Comparison of ENCODE assay signal across 8 cellular contexts in genomic region chr18:80154293-80154692, GRCh38. TPM values are rescaled to one million over a fixed set of nuclear protein-coding genes. Genes with fewer than 3 reads are reported as not detected.
DNase-seq lines count a peak whose midpoint lies in the region; ATAC-seq, FAIRE-seq and TF ChIP-seq lines count a peak whose summit lies in the region.

No MANE protein-coding gene starts in this region.

- TF ChIP-seq CTCF in K562 (IDR thresholded peaks at IDR 0.05 in 2 of 3, conservative IDR thresholded peaks at IDR 0.05 in 1 of 3; ENCODE audit: insufficient read depth in 2 of 3, low read depth in 1 of 3, low read length in 3 of 3) = peak; percentile 44 to 61 (median 52)

- no peaks in the 10 kb centered on the region for H3K27me3 Mint-ChIP-seq in natural killer cell treated with Interleukin-12 subunit alpha and Interleukin-12 subunit beta and Interleukin-15 and Interleukin-18, amount 100 ng/mL, for 72 hours

- no peak overlapping the region for H3K4me3 ChIP-seq in H7 (ENCODE audit: insufficient read depth, low read depth, low read length)
- H3K4me3 ChIP-seq in K562 = no peak overlapping the region

- no peak overlapping the region for H3K27ac ChIP-seq in K562 (ENCODE audit: extremely low read depth, low read depth, low read length)

- TF ChIP-seq EP300 in K562 (IDR thresholded peaks at IDR 0.05; ENCODE audit: low read length) = no peak

- no peak overlapping the region for H2AFZ ChIP-seq in K562 (ENCODE audit: low read depth, low read length)

- H3K27ac Mint-ChIP-seq in natural killer cell treated with Interleukin-12 subunit alpha and Interleukin-12 subunit beta and Interleukin-15 and Interleukin-18, amount 100 ng/mL, for 72 hours = no peak overlapping the region

- no peak overlapping the region for H3K4me3 Mint-ChIP-seq in natural killer cell treated with Interleukin-12 subunit alpha and Interleukin-12 subunit beta and Interleukin-15 and Interleukin-18, amount 100 ng/mL, for 72 hours

- no peaks in the 10 kb centered on the region for H3K4me1 ChIP-seq in K562 (replicated peaks in 1 of 2; ENCODE audit: control insufficient read depth in 2 of 2, insufficient read depth in 2 of 2, low read length in 2 of 2)

- no peaks in the 10 kb centered on the region for H4K20me1 ChIP-seq in K562 (replicated peaks; ENCODE audit: control insufficient read depth, insufficient read depth, low read length)

- H3K4me1 Mint-ChIP-seq in natural killer cell treated with Interleukin-12 subunit alpha and Interleukin-12 subunit beta and Interleukin-15 and Interleukin-18, amount 100 ng/mL, for 72 hours (ENCODE audit: low read depth in 2 of 2) = no peaks in the 10 kb centered on the region

- FAIRE-seq in K562 (lab: Jason Lieb, UNC) (no peak), H54 (lab: Jason Lieb, UNC) (no peak)

- H3K9me3 ChIP-seq in K562 (replicated peaks; ENCODE audit: control insufficient read depth, insufficient read depth, low read depth, low read length) = no peaks in the 10 kb centered on the region

- intact Hi-C loops in K562 (cut with micrococcal nuclease) = loop anchor here (2.0 to 10.0 kb wide), 2 partner anchors 119 to 165 kb away; partner anchors contain the start of genes RBFA and TXNL4A

- 23% methylated on average over 6 of the region's 6 CpGs for WGBS in K562 (ENCODE audit: insufficient coverage, low coverage, missing lambda C conversion rate)

- CTCF ChIA-PET in K562 (lab: Yijun Ruan, JAX; ENCODE audit: low intra/inter-chr PET ratio) = interaction anchor here (0.7 kb wide), 1 partner anchor 131 kb away, joined by 3 read pairs; no protein-coding TSS in a partner anchor

- in situ Hi-C loops in K562 (cut with MboI) = loop anchor here (5.0 kb wide), 1 partner anchor 103 kb away; no protein-coding TSS in a partner anchor

- TF ChIP-seq POLR2A in K562 (conservative IDR thresholded peaks at IDR 0.05) (no peak), H54 (IDR thresholded peaks at IDR 0.05; ENCODE audit: low read depth, low read length) (no peak)

- no peaks in the 10 kb centered on the region for H3K36me3 Mint-ChIP-seq in natural killer cell treated with Interleukin-12 subunit alpha and Interleukin-12 subunit beta and Interleukin-15 and Interleukin-18, amount 100 ng/mL, for 72 hours

- no peaks in the 10 kb centered on the region for H3K9me3 Mint-ChIP-seq in natural killer cell treated with Interleukin-12 subunit alpha and Interleukin-12 subunit beta and Interleukin-15 and Interleukin-18, amount 100 ng/mL, for 72 hours

- BruUV-seq in K562 (replicated peaks; lab: Mats Ljungman, UMichigan) = no TSS peak

- no peak overlapping the region for H3K4me2 ChIP-seq in K562 (ENCODE audit: insufficient read depth, low read length)

- no peaks in the 10 kb centered on the region for H3K27me3 ChIP-seq in H7 (ENCODE audit: control insufficient read depth, insufficient read depth, low read length)
- H3K27me3 ChIP-seq in K562 (ENCODE audit: control insufficient read depth in 2 of 2, insufficient read depth in 2 of 2, low read length in 2 of 2) = no peaks in the 10 kb centered on the region

- H3K9ac ChIP-seq in K562 (ENCODE audit: insufficient read depth in 1 of 2, low read depth in 2 of 2, low read length in 2 of 2) = no peak overlapping the region

- TF ChIP-seq RAD21 in K562 (CRISPR knock-in tag; conservative IDR thresholded peaks at IDR 0.05 in 1 of 2, IDR thresholded peaks at IDR 0.05 in 1 of 2) = peak in 1 of 2 experiments; percentile 40; a peak in 2 of 4 replicates

- H3K36me3 ChIP-seq in H7 (replicated peaks; ENCODE audit: control insufficient read depth, insufficient read depth, low read length) = peaks cover 5% of the 10 kb centered on the region
- H3K36me3 ChIP-seq in K562 (ENCODE audit: control insufficient read depth, insufficient read depth, low read length) = peaks cover 1% of the 10 kb centered on the region; the same call in 1 of the 3 replicates

- H3K9me1 ChIP-seq in K562 (ENCODE audit: control insufficient read depth, insufficient read depth, low read length) = no peaks in the 10 kb centered on the region

- POLR2A ChIA-PET in K562 (lab: Yijun Ruan, JAX) = no interaction called here

- H3K79me2 ChIP-seq in K562 (ENCODE audit: control insufficient read depth, insufficient read depth, low read length) = no peaks in the 10 kb centered on the region

- ATAC-seq in K562 = peak; percentile 82
- peak; percentile 40 to 71 for ATAC-seq in natural killer cell treated with Interleukin-12 subunit alpha and Interleukin-12 subunit beta and Interleukin-15 and Interleukin-18, amount 100 ng/mL, for 72 hours

- DNase-seq in activated T-cell treated with anti-CD3 and anti-CD28 coated beads for 48 hours (ENCODE audit: low read depth) (peak; percentile 35), H7 (peak; percentile 71), NCI-H226 (peak; percentile 3), K562 (ENCODE audit: extremely low read depth in 1 of 4, low spot score in 3 of 4) (peak; percentile 13 to 37 (median 28)), H54 (ENCODE audit: insufficient read length, low spot score) (no peak), amniotic stem cell (lab: John Stamatoyannopoulos, UW) (no peak)
- no peak for DNase-seq in activated T-cell treated with anti-CD3 and anti-CD28 coated beads, Interleukin-2, amount 50 U/mL, for 1 hour
- DNase-seq in natural killer cell treated with Interleukin-12 subunit alpha and Interleukin-12 subunit beta and Interleukin-15 and Interleukin-18, amount 100 ng/mL, for 72 hours (ENCODE audit: low spot score) = no peak

TF ChIP-seq in K562, 482 proteins besides CTCF, POLR2A, EP300 and RAD21:
- TF ChIP-seq SMC3 (conservative IDR thresholded peaks at IDR 0.05; ENCODE audit: insufficient read depth, low read depth, low read length) (0 out of 2 replicates have a peak, but pooled peaks have one; percentile 6), FOXK2 (conservative IDR thresholded peaks at IDR 0.05 in 1 of 2, IDR thresholded peaks at IDR 0.05 in 1 of 2; ENCODE audit: low read depth in 2 of 2) (no peak)
TF ChIP-seq in K562: peak in this region for 1.

RNA-seq across cellular contexts. Expression of gene ADNP2, which starts 45.2 kb away (rescaled TPM):
- total RNA-seq in H7 (2014; rRNA removed; shearing (Covaris generic)) = 45.5 and 49.2 TPM in 2 replicates
- 21.1 and 36.1 TPM in 2 replicates for total RNA-seq in K562 (2011; cell fraction: chromatin; rRNA removed; ENCODE audit: low replicate concordance)
- 11.2 and 12.2 TPM in 2 replicates for total RNA-seq in K562 (2011; cell fraction: nucleolus; rRNA removed)
- total RNA-seq in K562 (2011; cell fraction: nucleoplasm; rRNA removed) = 18.3 and 23.2 TPM in 2 replicates
- 14.8 and 16.0 TPM in 2 replicates for total RNA-seq in K562 (2014; rRNA removed)
- total RNA-seq in K562 (2014; rRNA removed; fragmentation: Illumina TruSeq; extraction: Trizol) = 16.0 and 17.6 TPM in 2 replicates
- 17.3 and 17.7 TPM in 2 replicates for total RNA-seq in K562 (2015; rRNA removed; fragmentation: Illumina TruSeq; extraction: Trizol)
- total RNA-seq in K562 (2021) = 22.9 and 24.3 TPM in 2 replicates
- polyA plus RNA-seq in K562 (2011; rRNA removed) = 11.8 and 18.6 TPM in 2 replicates
- polyA plus RNA-seq in K562 (2011; cell fraction: cytosol; rRNA removed) = 9.2 and 11.9 TPM in 2 replicates
- polyA plus RNA-seq in K562 (2011; cell fraction: nucleus; rRNA removed) = 10.0 and 14.9 TPM in 2 replicates
- 12.6 and 13.8 TPM in 2 replicates for polyA plus RNA-seq in K562 (2012)
- polyA plus RNA-seq in K562 (2014; fragmentation: Illumina TruSeq; extraction: Trizol) = 17.8 and 19.7 TPM in 2 replicates
- 10 to 100 TPM in 1 of 2 experiments, 1 to 10 TPM in 1; 5.8 to 11.5 TPM for polyA plus RNA-seq in K562 (2014; fragmentation: Nextera tagmentation; extraction: Ambion mirVana)
- polyA plus RNA-seq in K562 (2014; rRNA removed) = 13.2 and 14.1 TPM in 2 replicates
- 20.9 and 22.0 TPM in 2 replicates for polyA minus RNA-seq in K562 (2011; rRNA and poly(A)+ RNA removed)
- 13.3 and 14.4 TPM in 2 replicates for polyA minus RNA-seq in K562 (2011; cell fraction: cytosol; rRNA and poly(A)+ RNA removed)
- 8.2 and 12.1 TPM in 2 replicates for polyA minus RNA-seq in K562 (2011; cell fraction: nucleus; rRNA and poly(A)+ RNA removed)
- 10 to 100 TPM; 23.1 to 28.8 TPM for total RNA-seq in natural killer cell treated with Interleukin-12 subunit alpha and Interleukin-12 subunit beta and Interleukin-15 and Interleukin-18, amount 100 ng/mL, for 72 hours

Comparison
In these comparisons a context has a peak if more than half of its experiments do, and no peak if none do; other contexts are left out.
1. DNase-seq: peak in activated T-cell treated with anti-CD3 and anti-CD28 coated beads for 48 hours (single experiment), H7 (single experiment), NCI-H226 (single experiment) and K562 (4 of 4); none in activated T-cell treated with anti-CD3 and anti-CD28 coated beads, Interleukin-2, amount 50 U/mL, for 1 hour (single experiment), natural killer cell treated with Interleukin-12 subunit alpha and Interleukin-12 subunit beta and Interleukin-15 and Interleukin-18, amount 100 ng/mL, for 72 hours (single experiment), H54 (single experiment) and amniotic stem cell (single experiment).